Comparison of ENCODE assay signal across 8 cellular contexts in genomic region chr6:35049885-35050284, GRCh38.
DNase-seq lines count a peak whose midpoint lies in the region; ATAC-seq and TF ChIP-seq lines count a peak whose summit lies in the region.

No MANE protein-coding gene starts in this region.

- no peak for ATAC-seq in HG03139 (IDR thresholded peaks at IDR 0.05; ENCODE audit: unreplicated experiment)
- no peak for ATAC-seq in HG02852 (IDR thresholded peaks at IDR 0.05; ENCODE audit: unreplicated experiment)

- peak overlapping the region; percentile 92 to 97 for H3K18ac ChIP-seq in mesenchymal stem cell (ENCODE audit: low read depth in 1 of 2, low read length in 2 of 2)

- no peak overlapping the region for H3K14ac ChIP-seq in mesenchymal stem cell (ENCODE audit: low read length in 2 of 2)

- peak overlapping the region; percentile 16 for H3K9ac ChIP-seq in mesenchymal stem cell (ENCODE audit: low read length)

- H3K79me1 ChIP-seq in mesenchymal stem cell (replicated peaks; ENCODE audit: low read length, poor library complexity, severe bottlenecking) = peaks cover 18% of the 10 kb centered on the region

- peak overlapping the region; percentile 60 for H2BK15ac ChIP-seq in mesenchymal stem cell (ENCODE audit: low read depth, poor library complexity, severe bottlenecking)

- peak overlapping the region; percentile 91 for H4K91ac ChIP-seq in mesenchymal stem cell (ENCODE audit: low read length)

- no peak for TF ChIP-seq POLR2A in NB4 (IDR thresholded peaks at IDR 0.05; ENCODE audit: extremely low read depth, insufficient read length)

- H3K27ac ChIP-seq in mesenchymal stem cell (ENCODE audit: low read length, poor library complexity, severe bottlenecking) = no peak overlapping the region

- H4K8ac ChIP-seq in mesenchymal stem cell (ENCODE audit: low read length) = peak overlapping the region; percentile 78

- H3K27me3 ChIP-seq in mesenchymal stem cell (ENCODE audit: control insufficient read depth in 1 of 2, insufficient read depth in 1 of 2, low read length in 2 of 2) = no peaks in the 10 kb centered on the region

- H2BK12ac ChIP-seq in mesenchymal stem cell (ENCODE audit: low read length in 2 of 2) = peak overlapping the region; percentile 81 to 100

- no peak overlapping the region for H2AFZ ChIP-seq in mesenchymal stem cell (ENCODE audit: low read depth, low read length)

- H3K9me3 ChIP-seq in mesenchymal stem cell (ENCODE audit: control insufficient read depth, low read length) = no peaks in the 10 kb centered on the region

- H2BK5ac ChIP-seq in mesenchymal stem cell (ENCODE audit: low read depth, low read length, poor library complexity, severe bottlenecking) = no peak overlapping the region

- no peak for TF ChIP-seq CTCF in NB4 (IDR thresholded peaks at IDR 0.05; ENCODE audit: low read depth, low read length)

- H3K4me3 ChIP-seq in NB4 (ENCODE audit: low read depth, low read length) (no peak overlapping the region), mesenchymal stem cell (ENCODE audit: insufficient read depth in 1 of 2, low read depth in 1 of 2, low read length in 2 of 2) (no peak overlapping the region)

- peaks cover 35% of the 10 kb centered on the region for H3K4me1 ChIP-seq in mesenchymal stem cell (ENCODE audit: control insufficient read depth, insufficient read depth, low read depth, low read length)

- H2AK5ac ChIP-seq in mesenchymal stem cell (ENCODE audit: low read length, severe bottlenecking) = peak overlapping the region; percentile 88

- DNase-seq in AG08396 (ENCODE audit: low spot score) (peak; percentile 71), NB4 (ENCODE audit: low read depth) (peak; percentile 91), cerebellar cortex (ENCODE audit: low spot score) (peak; percentile 82), mesenchymal stem cell (peak; percentile 90), GDM1 (lab: John Stamatoyannopoulos, UW) (no peak)
- no peak for DNase-seq in activated CD4-positive, alpha-beta T cell treated with anti-CD3 and anti-CD28 coated beads for 4 hours

- 36% methylated on average over 6 of the region's 6 CpGs for WGBS in mesenchymal stem cell

- peak overlapping the region; percentile 44 for H2BK120ac ChIP-seq in mesenchymal stem cell (ENCODE audit: low read depth, low read length)

- H3K4me2 ChIP-seq in mesenchymal stem cell (ENCODE audit: low read length, poor library complexity, severe bottlenecking) = no peak overlapping the region

- H3K23ac ChIP-seq in mesenchymal stem cell (ENCODE audit: low read length in 2 of 2) = peak overlapping the region in 1 of 2 experiments; percentile 32

- peak overlapping the region; percentile 92 to 98 for H3K4ac ChIP-seq in mesenchymal stem cell (ENCODE audit: low read depth in 1 of 2, low read length in 2 of 2)

- H3K36me3 ChIP-seq in mesenchymal stem cell (ENCODE audit: control insufficient read depth in 1 of 2, insufficient read depth in 2 of 2, low read depth in 1 of 2, low read length in 2 of 2) = peaks cover 9 to 12% of the 10 kb centered on the region in 2 experiments

Comparison
In these comparisons a context has a peak if more than half of its experiments do, and no peak if none do; other contexts are left out.
1. DNase-seq: peak in AG08396 (single experiment), NB4 (single experiment), cerebellar cortex (single experiment) and mesenchymal stem cell (single experiment); none in GDM1 (single experiment) and activated CD4-positive, alpha-beta T cell treated with anti-CD3 and anti-CD28 coated beads for 4 hours (0 of 2).